ENCODE assay signal across 18 cellular contexts in genomic region chr16:74439685-74440084, GRCh38. TPM values are rescaled to one million over a fixed set of nuclear protein-coding genes. Genes with fewer than 3 reads are reported as not detected.
DNase-seq lines count a peak whose midpoint lies in the region; ATAC-seq and TF ChIP-seq lines count a peak whose summit lies in the region.
"Had no signal": no experiment of that assay in that cellular context is flagged by ENCODE, and none has a peak within 500 bp of the region (broad histone marks: within the 10 kb centered on the region; RNA-seq: fewer than 3 reads in every experiment).

No MANE protein-coding gene starts in this region.

- TF ChIP-seq POLR2A in thyroid gland (IDR thresholded peaks at IDR 0.05) (no peak), tibial nerve (IDR thresholded peaks at IDR 0.05) (no peak)

- H3K27ac ChIP-seq in thyroid gland (no peak overlapping the region), tibial nerve (no peak overlapping the region)
- H3K27ac ChIP-seq: Peyer's patch had no signal

- H3K9me3 Mint-ChIP-seq in activated CD8-positive, alpha-beta T cell treated with anti-CD3 and anti-CD28 coated beads, Interleukin-2, amount 10 ng/mL, durations not matched to agents 7 days and 5 days (ENCODE audit: insufficient read depth): no peaks in the 10 kb centered on the region
- H3K9me3 Mint-ChIP-seq in activated CD8-positive, alpha-beta T cell treated with anti-CD3 and anti-CD28 coated beads for 36 hours: peaks cover 2% of the 10 kb centered on the region

- H3K27me3 Mint-ChIP-seq in activated CD8-positive, alpha-beta T cell treated with anti-CD3 and anti-CD28 coated beads, Interleukin-2, amount 10 ng/mL, durations not matched to agents 7 days and 5 days (ENCODE audit: low read depth): no peaks in the 10 kb centered on the region
- H3K27me3 Mint-ChIP-seq in activated CD8-positive, alpha-beta T cell treated with anti-CD3 and anti-CD28 coated beads for 36 hours: no peaks in the 10 kb centered on the region
- H3K27me3 Mint-ChIP-seq: IgD-negative memory B cell had no signal

- H3K4me3 ChIP-seq in thyroid gland (replicated peaks in 1 of 3): no peak overlapping the region
- no peak overlapping the region for H3K4me3 ChIP-seq in tibial nerve
- H3K4me3 ChIP-seq: Peyer's patch had no signal

- WGBS in thyroid gland, 2 donors: 38 to 39% methylated on average over 7 of the region's 7 CpGs
- 69 to 86% methylated on average over 7 of the region's 7 CpGs for WGBS in tibial nerve, 2 donors

- POLR2A ChIA-PET in activated CD8-positive, alpha-beta T cell treated with anti-CD3 and anti-CD28 coated beads, Interleukin-2, amount 10 ng/mL, durations not matched to agents 7 days and 5 days (lab: Charles Lee): no interaction called here
- POLR2A ChIA-PET in activated CD8-positive, alpha-beta T cell treated with anti-CD3 and anti-CD28 coated beads for 36 hours (lab: Charles Lee): no interaction called here

- H3K36me3 Mint-ChIP-seq in activated CD8-positive, alpha-beta T cell treated with anti-CD3 and anti-CD28 coated beads, Interleukin-2, amount 10 ng/mL, durations not matched to agents 7 days and 5 days (ENCODE audit: low read depth): peaks cover 37% of the 10 kb centered on the region
- H3K36me3 Mint-ChIP-seq in activated CD8-positive, alpha-beta T cell treated with anti-CD3 and anti-CD28 coated beads for 36 hours (ENCODE audit: low read depth): peaks cover 11% of the 10 kb centered on the region

- CTCF ChIA-PET in activated CD8-positive, alpha-beta T cell treated with anti-CD3 and anti-CD28 coated beads, Interleukin-2, amount 10 ng/mL, durations not matched to agents 7 days and 5 days (lab: Charles Lee): interaction anchor here (1.5 kb wide), 1 partner anchor 54 kb away, joined by 3 read pairs; no protein-coding TSS in a partner anchor
- CTCF ChIA-PET in activated CD8-positive, alpha-beta T cell treated with anti-CD3 and anti-CD28 coated beads for 36 hours (lab: Charles Lee): no interaction called here

- peak overlapping the region; percentile 89 for H3K27ac Mint-ChIP-seq in activated CD8-positive, alpha-beta T cell treated with anti-CD3 and anti-CD28 coated beads, Interleukin-2, amount 10 ng/mL, durations not matched to agents 7 days and 5 days
- no peak overlapping the region for H3K27ac Mint-ChIP-seq in activated CD8-positive, alpha-beta T cell treated with anti-CD3 and anti-CD28 coated beads for 36 hours
- H3K27ac Mint-ChIP-seq: CD8-positive, alpha-beta T cell; IgD-negative memory B cell had no signal

- H3K4me1 ChIP-seq in thyroid gland (no peaks in the 10 kb centered on the region), tibial nerve (no peaks in the 10 kb centered on the region)
- H3K4me1 ChIP-seq: Peyer's patch had no signal

- TF ChIP-seq RAD21 in Ishikawa (IDR thresholded peaks at IDR 0.05; ENCODE audit: low read depth): no peak

- H3K36me3 ChIP-seq in thyroid gland: no peaks in the 10 kb centered on the region
- H3K36me3 ChIP-seq in tibial nerve: peaks cover 0 to 19% (median 2%) of the 10 kb centered on the region in 3 donors

- ATAC-seq in activated CD8-positive, alpha-beta T cell treated with anti-CD3 and anti-CD28 coated beads, Interleukin-2, amount 10 ng/mL, durations not matched to agents 7 days and 5 days: no peak
- no peak for ATAC-seq in activated CD8-positive, alpha-beta T cell treated with anti-CD3 and anti-CD28 coated beads for 36 hours
- ATAC-seq in left colon: peak; percentile 70
- ATAC-seq: CD8-positive, alpha-beta T cell had no signal

- H3K27me3 ChIP-seq in thyroid gland (no peaks in the 10 kb centered on the region), tibial nerve (no peaks in the 10 kb centered on the region)
- H3K27me3 ChIP-seq: Peyer's patch had no signal

- no peak overlapping the region for H3K4me3 Mint-ChIP-seq in activated CD8-positive, alpha-beta T cell treated with anti-CD3 and anti-CD28 coated beads, Interleukin-2, amount 10 ng/mL, durations not matched to agents 7 days and 5 days
- no peak overlapping the region for H3K4me3 Mint-ChIP-seq in activated CD8-positive, alpha-beta T cell treated with anti-CD3 and anti-CD28 coated beads for 36 hours
- H3K4me3 Mint-ChIP-seq: CD8-positive, alpha-beta T cell had no signal

- DNase-seq in activated CD8-positive, alpha-beta T cell treated with anti-CD3 and anti-CD28 coated beads, Interleukin-2, amount 10 ng/mL, durations not matched to agents 7 days and 5 days: no peak
- no peak for DNase-seq in activated CD8-positive, alpha-beta T cell treated with anti-CD3 and anti-CD28 coated beads for 36 hours
- DNase-seq in left colon (no peak), thyroid gland (peak; percentile 29 to 58), NCI-H1436 (lab: John Stamatoyannopoulos, UW) (no peak), tibial nerve (ENCODE audit: low spot score in 2 of 2) (no peak)
- DNase-seq: CD8-positive, alpha-beta T cell; DND-41; GDM1; HCEC 1CT; NCI-H1105 treated with DMSO at 0.1 percent for 48 hours; NCI-H1930; NCI-H2171 treated with DMSO at 0.1 percent for 48 hours; NCI-H82; Peyer's patch; SHP77 treated with DMSO at 0.1 percent for 48 hours had no signal

- H3K9me3 ChIP-seq in thyroid gland (no peaks in the 10 kb centered on the region), tibial nerve (no peaks in the 10 kb centered on the region)
- H3K9me3 ChIP-seq: Peyer's patch had no signal

- intact Hi-C loops in activated CD8-positive, alpha-beta T cell treated with anti-CD3 and anti-CD28 coated beads for 36 hours (cut with micrococcal nuclease): no loop called here
- intact Hi-C loops in left colon (cut with DNase I, micrococcal nuclease) (no loop called here), thyroid gland (cut with DNase I) (no loop called here)

- TF ChIP-seq EP300 in Ishikawa (IDR thresholded peaks at IDR 0.05; ENCODE audit: borderline replicate concordance): no peak
- TF ChIP-seq EP300 in tibial nerve (IDR thresholded peaks at IDR 0.05): no peak

- peaks cover 44% of the 10 kb centered on the region for H3K4me1 Mint-ChIP-seq in activated CD8-positive, alpha-beta T cell treated with anti-CD3 and anti-CD28 coated beads, Interleukin-2, amount 10 ng/mL, durations not matched to agents 7 days and 5 days (ENCODE audit: low read depth)
- H3K4me1 Mint-ChIP-seq in activated CD8-positive, alpha-beta T cell treated with anti-CD3 and anti-CD28 coated beads for 36 hours (ENCODE audit: low read depth): peaks cover 13% of the 10 kb centered on the region

- TF ChIP-seq CTCF in activated CD8-positive, alpha-beta T cell treated with anti-CD3 and anti-CD28 coated beads for 36 hours (IDR thresholded peaks at IDR 0.05): no peak
- no peak for TF ChIP-seq CTCF in thyroid gland (IDR thresholded peaks at IDR 0.05)
- no peak for TF ChIP-seq CTCF in tibial nerve (IDR thresholded peaks at IDR 0.05)

TF ChIP-seq in Ishikawa, 13 proteins besides CTCF, POLR2A, EP300 and RAD21:
- no peak for TF ChIP-seq EGR1 (IDR thresholded peaks at IDR 0.05)
- TF ChIP-seq CEBPB (IDR thresholded peaks at IDR 0.05): peak; percentile 35; the same call in 1 of the 2 replicates

RNA-seq across cellular contexts. Expression of gene CLEC18B, which starts 18.4 kb away (rescaled TPM):
- total RNA-seq in activated CD8-positive, alpha-beta T cell treated with anti-CD3 and anti-CD28 coated beads, Interleukin-2, amount 10 ng/mL, durations not matched to agents 7 days and 5 days: 1 to 10 TPM in 1 of 2 experiments, under 1 TPM in 1; 0.76 to 1.1 TPM
- under 1 TPM in 1 of 2 experiments, not detected in 1; 0.22 TPM for total RNA-seq in activated CD8-positive, alpha-beta T cell treated with anti-CD3 and anti-CD28 coated beads for 36 hours
- total RNA-seq in left colon: 1 to 10 TPM; 1.6 to 3.4 TPM
- total RNA-seq in thyroid gland: under 1 TPM in 1 of 4 donors, not detected in 3; 0.67 TPM
- 10 to 100 TPM in 2 of 4 donors, 1 to 10 TPM in 2; 2.7 to 20.0 (median 9.0) TPM for total RNA-seq in tibial nerve

Comparison
In these comparisons a context has a peak if more than half of its experiments do, and no peak if none do; other contexts are left out.
1. DNase-seq: peak in thyroid gland (2 of 2); none in activated CD8-positive, alpha-beta T cell treated with anti-CD3 and anti-CD28 coated beads, Interleukin-2, amount 10 ng/mL, durations not matched to agents 7 days and 5 days (single experiment), activated CD8-positive, alpha-beta T cell treated with anti-CD3 and anti-CD28 coated beads for 36 hours (single experiment), left colon (0 of 2), NCI-H1436 (single experiment) and tibial nerve (0 of 2).